In the genomic region with DNA sequence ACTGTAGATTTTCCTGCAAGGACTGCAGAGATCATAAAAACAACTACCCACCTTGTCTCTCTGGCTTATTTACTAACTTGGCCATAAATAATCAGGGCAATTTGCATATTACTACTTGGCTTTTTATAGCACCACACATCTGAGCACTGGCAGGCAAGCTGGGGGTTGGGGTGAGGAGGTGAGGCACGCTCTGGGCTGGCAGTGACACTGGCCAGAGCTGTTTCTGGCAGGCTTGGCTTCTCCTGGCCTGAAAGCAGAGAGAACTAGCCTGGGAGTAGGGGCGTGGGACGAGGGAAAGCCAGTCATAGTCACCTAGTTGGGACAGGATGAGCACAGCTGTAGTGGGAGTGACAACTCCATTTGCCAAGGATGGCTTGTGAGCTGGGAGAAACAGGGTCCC, we compare ENCODE assay signal across 12 cellular contexts.
A peak's percentile ranks its signal among the peaks of the same experiment; 100 is the strongest.
DNase-seq lines count a peak whose midpoint lies in the region; ATAC-seq and TF ChIP-seq lines count a peak whose summit lies in the region.
"Had no signal": no experiment of that assay in that cellular context is flagged by ENCODE, and none has a peak within 500 bp of the region (broad histone marks: within the 10 kb centered on the region; RNA-seq: fewer than 3 reads in every experiment).

No MANE protein-coding gene starts in this region.

- no peak overlapping the region for H2BK15ac ChIP-seq in H9 (ENCODE audit: low read depth, low read length)

- H3K9ac ChIP-seq in H9 (ENCODE audit: extremely low read depth, insufficient read length, low read length), result no peak overlapping the region

- no peak overlapping the region for H4K8ac ChIP-seq in H9 (replicated peaks; ENCODE audit: insufficient read length, low read depth, low read length)

- H3T11ph ChIP-seq in H9 (ENCODE audit: low read length), result no peak overlapping the region

- H3K18ac ChIP-seq in H9 (ENCODE audit: insufficient read length, low read depth, low read length), result no peak overlapping the region

- H3K27me3 Mint-ChIP-seq in H9 (ENCODE audit: low read depth), result no peaks in the 10 kb centered on the region; the same call in 1 of the 2 replicates
- H3K27me3 Mint-ChIP-seq in brain, result peaks cover 4% of the 10 kb centered on the region

- H3K27ac Mint-ChIP-seq in H9, result peak overlapping the region; percentile 34 to 60 (median 58); a peak in 3 of 7 replicates
- H3K27ac Mint-ChIP-seq in brain, result peak overlapping the region in 3 of 5 experiments; percentile 39 to 83 (median 46)

- H3K27ac ChIP-seq in H9 (ENCODE audit: insufficient read length, low read depth, low read length), result no peak overlapping the region

- no peaks in the 10 kb centered on the region for H4K20me1 ChIP-seq in H9 (ENCODE audit: control insufficient read depth, insufficient read depth, insufficient read length)

- H3K4me1 Mint-ChIP-seq in H9 (peaks cover 19 to 20% of the 10 kb centered on the region in 2 experiments), brain (peaks cover 33% of the 10 kb centered on the region)

- no peak overlapping the region for H2BK20ac ChIP-seq in H9 (ENCODE audit: low read depth, low read length, poor library complexity, severe bottlenecking)

- WGBS in H9 (ENCODE audit: extremely low coverage, insufficient read length, low lambda C conversion rate), result no CpG with 5 or more reads among the region's 3 CpGs

- peaks cover 2 to 6% (median 5%) of the 10 kb centered on the region in 3 experiments; a peak in 5 of 7 replicates for H3K36me3 Mint-ChIP-seq in H9 (ENCODE audit: insufficient read depth in 1 of 3, low read depth in 3 of 3)
- H3K36me3 Mint-ChIP-seq in brain, result no peaks in the 10 kb centered on the region

- no peak overlapping the region for H2BK12ac ChIP-seq in H9 (ENCODE audit: insufficient read length, low read depth, low read length)

- intact Hi-C loops in left cardiac atrium (cut with DNase I), result no loop called here

- H3K79me2 ChIP-seq in H9 (ENCODE audit: insufficient read depth, low read length), result no peaks in the 10 kb centered on the region

- H3K56ac ChIP-seq in H9 (ENCODE audit: insufficient read length, low read depth, low read length), result no peak overlapping the region

- peak; percentile 86 to 93 for ATAC-seq in left cardiac atrium
- ATAC-seq in GM21515 (IDR thresholded peaks at IDR 0.05; ENCODE audit: unreplicated experiment), result no peak
- ATAC-seq in HG02678 (IDR thresholded peaks at IDR 0.05; ENCODE audit: unreplicated experiment), result no peak

- H3K23me2 ChIP-seq in H9 (ENCODE audit: insufficient read length, low read depth, low read length, poor library complexity, severe bottlenecking), result no peaks in the 10 kb centered on the region

- no peak overlapping the region for H4K5ac ChIP-seq in H9 (ENCODE audit: insufficient read length, low read depth, low read length)

- H3K4me2 ChIP-seq in H9 (ENCODE audit: insufficient read depth, insufficient read length, low read length), result no peak overlapping the region

- H2AFZ ChIP-seq in H9 (ENCODE audit: low read length), result no peak overlapping the region

- DNase-seq in H9, result no peak
- peak; percentile 56 for DNase-seq in left cardiac atrium
- peak; percentile 16 for DNase-seq in occipital lobe (lab: John Stamatoyannopoulos, UW)
- DNase-seq in KBM-7, result no peak
- DNase-seq: DMS 273 treated with DMSO at 0.1 percent for 48 hours, NCI-H187, NCI-H446, NCI-H748 treated with DMSO at 0.1 percent for 48 hours, SHP77 had no signal

- no peaks in the 10 kb centered on the region for H3K79me1 ChIP-seq in H9 (ENCODE audit: insufficient read depth, low read depth, low read length, poor library complexity, severe bottlenecking)

- H3K9me3 Mint-ChIP-seq in H9 (peaks cover 2% of the 10 kb centered on the region in 2 experiments; a peak in 3 of 5 replicates), brain (peaks cover 0 to 2% (median 2%) of the 10 kb centered on the region in 5 experiments)

- no peak for TF ChIP-seq CTCF in H9 (conservative IDR thresholded peaks at IDR 0.05)
- TF ChIP-seq CTCF in brain (conservative IDR thresholded peaks at IDR 0.05), result no peak

- H2BK5ac ChIP-seq in H9 (ENCODE audit: insufficient read length, low read length), result no peak overlapping the region

- no peak overlapping the region for H3K23ac ChIP-seq in H9 (ENCODE audit: insufficient read length, low read depth, low read length)

- H4K91ac ChIP-seq in H9 (ENCODE audit: insufficient read length, low read depth, low read length), result no peak overlapping the region

- H3K9me3 ChIP-seq in H9 (ENCODE audit: control insufficient read depth, low read depth, low read length), result no peaks in the 10 kb centered on the region

- H3K4ac ChIP-seq in H9 (ENCODE audit: low read depth, low read length), result no peak overlapping the region

- no peak overlapping the region for H3K14ac ChIP-seq in H9 (ENCODE audit: insufficient read depth, low read length)

- H2AK5ac ChIP-seq in H9 (ENCODE audit: insufficient read length, low read length), result no peak overlapping the region

- no peak overlapping the region for H2BK120ac ChIP-seq in H9 (ENCODE audit: low read depth, low read length, poor library complexity, severe bottlenecking)

- no peaks in the 10 kb centered on the region for H3K4me1 ChIP-seq in H9 (ENCODE audit: insufficient read depth, low read length)

- in situ Hi-C loops in KBM-7 (cut with MboI; ENCODE audit: low pct_unique_long_range_greater_than_20kb, low sequenced_read_pairs), result no loop called here

- no peaks in the 10 kb centered on the region for H3K27me3 ChIP-seq in H9 (ENCODE audit: insufficient read depth, low read length)

- H3K4me3 Mint-ChIP-seq in H9, result no peak overlapping the region
- peak overlapping the region in 3 of 5 experiments; percentile 5 to 66 (median 32) for H3K4me3 Mint-ChIP-seq in brain

Comparison
In these comparisons a context has a peak if more than half of its experiments do, and no peak if none do; other contexts are left out.
1. DNase-seq: peak in left cardiac atrium (single experiment) and occipital lobe (single experiment); none in H9 (single experiment) and KBM-7 (single experiment).
2. H3K4me3 Mint-ChIP-seq: peak in brain (3 of 5); none in H9 (0 of 2).
3. ATAC-seq: peak in left cardiac atrium (2 of 2); none in GM21515 (single experiment) and HG02678 (single experiment).